ENCODE assay signal across 12 cellular contexts in the genomic region with DNA sequence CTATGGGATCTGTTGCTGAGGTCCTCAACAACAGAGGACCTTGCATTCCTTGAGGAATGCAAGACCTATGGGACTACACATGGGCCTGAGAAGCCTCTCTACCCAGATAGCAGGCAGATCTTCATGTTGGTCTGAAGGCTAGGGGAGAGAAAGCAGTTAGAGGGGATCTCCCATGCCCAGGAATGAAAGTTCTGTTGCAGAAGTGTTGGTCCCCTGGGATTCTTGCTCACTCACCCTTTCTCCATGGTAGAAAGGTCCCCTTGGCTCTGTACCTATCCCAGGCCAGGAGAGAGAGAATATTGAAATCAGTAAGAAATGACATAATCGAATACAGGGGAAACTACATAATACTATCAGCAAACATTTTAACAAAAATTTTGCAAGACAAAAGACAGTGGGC. TPM values are rescaled to one million over a fixed set of nuclear protein-coding genes. Genes with fewer than 3 reads are reported as not detected.
"Had no signal": no experiment of that assay in that cellular context is flagged by ENCODE, and none has a peak within 500 bp of the region (broad histone marks: within the 10 kb centered on the region; RNA-seq: fewer than 3 reads in every experiment).

No MANE protein-coding gene starts in this region.

- H2AFZ ChIP-seq: GM23248 had no signal

- H3K27ac ChIP-seq: GM23248, HL-60 had no signal

- H3K4me1 ChIP-seq: HAP-1 had no signal

- H3K9me3 Mint-ChIP-seq: HFFc6 had no signal

- H3K9ac ChIP-seq: GM23248 had no signal

- H3K27ac Mint-ChIP-seq: HFFc6 had no signal

- H3K36me3 ChIP-seq: HAP-1 had no signal

- H3K9me3 ChIP-seq: HAP-1 had no signal

- ATAC-seq: HCT116, K562 had no signal

- H3K4me3 Mint-ChIP-seq: HFFc6 had no signal

- DNase-seq: GM23248, GOT3, H7, HFFc6, IMR-90, KG1 had no signal

- H3K4me3 ChIP-seq: GM23248, HAP-1, K562 had no signal

- FAIRE-seq: K562 had no signal

RNA-seq across cellular contexts. Expression of a gene that starts 16.5 kb away (rescaled TPM):
- total RNA-seq: GM23248, H4, H7, HFFc6, IMR-90, K562 had no signal
- polyA plus RNA-seq: GM23248, IMR-90, K562 had no signal

RNA-seq across cellular contexts. Expression of a gene that starts 33.9 kb away (rescaled TPM):
- total RNA-seq: GM23248, H7, HFFc6, HT1080, IMR-90, K562 had no signal
- polyA plus RNA-seq: GM23248, IMR-90, K562 had no signal

RNA-seq across cellular contexts. Expression of a gene that starts 49.3 kb away (rescaled TPM):
- total RNA-seq: GM23248, H7, HFFc6, HT1080, IMR-90 had no signal
- polyA plus RNA-seq: GM23248, IMR-90 had no signal
